Comparison of ENCODE assay signal across 9 cellular contexts in genomic region chr17:47660064-47660492, GRCh38. TPM values are rescaled to one million over a fixed set of nuclear protein-coding genes. Genes with fewer than 3 reads are reported as not detected.
DNase-seq lines count a peak whose midpoint lies in the region; ATAC-seq and TF ChIP-seq lines count a peak whose summit lies in the region.
"Had no signal": no experiment of that assay in that cellular context is flagged by ENCODE, and none has a peak within 500 bp of the region (broad histone marks: within the 10 kb centered on the region; RNA-seq: fewer than 3 reads in every experiment).

No MANE protein-coding gene starts in this region.

- 95% methylated on average over 6 of the region's 6 CpGs for WGBS in SK-N-SH (ENCODE audit: low lambda C conversion rate)
- 73 to 79% methylated on average over 6 of the region's 6 CpGs for WGBS in lower leg skin, 2 donors

- TF ChIP-seq CTCF in SK-N-SH (IDR thresholded peaks at IDR 0.05) (peak; percentile 28; the same call in 1 of the 2 replicates), lower leg skin (IDR thresholded peaks at IDR 0.05) (no peak)

- ATAC-seq in SK-N-SH treated with all-trans-retinoic acid at 6 μM for 48 hours (no peak), HG03175 (IDR thresholded peaks at IDR 0.05; ENCODE audit: unreplicated experiment) (peak; percentile 75)
- peak; percentile 89 for ATAC-seq in stimulated activated memory B cell treated with anti-CD40 and anti-IgM and Interleukin-4, amounts not matched to agents 10 μg/mL and 1 μg/mL and 100 μg/mL, for 72 hours

- H3K4me3 ChIP-seq in SK-N-SH (ENCODE audit: low read depth in 2 of 2, low read length in 1 of 2) (no peak overlapping the region), lower leg skin (ENCODE audit: low read depth, poor library complexity, severe bottlenecking) (no peak overlapping the region)

- H3K27ac ChIP-seq in SK-N-SH (ENCODE audit: low read depth in 2 of 2, low read length in 1 of 2), result no peak overlapping the region
- H3K27ac ChIP-seq: 22Rv1 had no signal

- TF ChIP-seq RAD21 in SK-N-SH (IDR thresholded peaks at IDR 0.05; ENCODE audit: low read length), result no peak

- peaks cover 83 to 96% of the 10 kb centered on the region in 2 experiments for H3K36me3 ChIP-seq in SK-N-SH (replicated peaks in 1 of 2; ENCODE audit: control insufficient read depth in 1 of 2, insufficient read depth in 2 of 2, low read length in 1 of 2)

- peaks cover 61% of the 10 kb centered on the region for H3K4me1 Mint-ChIP-seq in activated T-helper 1 cell treated with anti-CD3 and anti-CD28 coated beads, Interleukin-12 subunit alpha, Interleukin-12 subunit beta, Interleukin-2, Interleukin-4 antibody, amounts not matched to agents 30 ng/mL and 10 ng/mL and 1 ng/mL, durations not matched to agents 14 hours and 24 hours and 36 hours (ENCODE audit: low read depth)
- H3K4me1 Mint-ChIP-seq in stimulated activated memory B cell treated with anti-CD40 and anti-IgM and Interleukin-4, amounts not matched to agents 10 μg/mL and 1 μg/mL and 100 μg/mL, for 72 hours, result peaks cover 55% of the 10 kb centered on the region

- no peaks in the 10 kb centered on the region for H3K9me3 Mint-ChIP-seq in activated T-helper 1 cell treated with anti-CD3 and anti-CD28 coated beads, Interleukin-12 subunit alpha, Interleukin-12 subunit beta, Interleukin-2, Interleukin-4 antibody, amounts not matched to agents 30 ng/mL and 10 ng/mL and 1 ng/mL, durations not matched to agents 14 hours and 24 hours and 36 hours
- H3K9me3 Mint-ChIP-seq in stimulated activated memory B cell treated with anti-CD40 and anti-IgM and Interleukin-4, amounts not matched to agents 10 μg/mL and 1 μg/mL and 100 μg/mL, for 72 hours, result no peaks in the 10 kb centered on the region

- H3K9me3 ChIP-seq in SK-N-SH, result no peaks in the 10 kb centered on the region

- intact Hi-C loops in activated T-helper 1 cell treated with anti-CD3 and anti-CD28 coated beads, Interleukin-12 subunit alpha, Interleukin-12 subunit beta, Interleukin-2, Interleukin-4 antibody, amounts not matched to agents 30 ng/mL and 10 ng/mL and 1 ng/mL, durations not matched to agents 14 hours and 24 hours and 36 hours (cut with micrococcal nuclease), result loop anchor here (1.0 to 5.0 kb wide), 3 partner anchors 11 to 57 kb away; partner anchors contain the start of gene KPNB1
- intact Hi-C loops in lower leg skin (cut with DNase I; ENCODE audit: low total_unique reads), result no loop called here

- H3F3A ChIP-seq in SK-N-SH (replicated peaks; ENCODE audit: insufficient read depth), result peaks cover 62% of the 10 kb centered on the region

- no peak for DNase-seq in SK-N-SH
- no peak for DNase-seq in activated T-helper 1 cell treated with anti-CD3 and anti-CD28 coated beads, Interleukin-12 subunit alpha, Interleukin-12 subunit beta, Interleukin-2, Interleukin-4 antibody, amounts not matched to agents 30 ng/mL and 10 ng/mL and 1 ng/mL, durations not matched to agents 14 hours and 24 hours and 36 hours (ENCODE audit: low spot score)
- no peak for DNase-seq in lower leg skin (ENCODE audit: low spot score in 2 of 2)
- DNase-seq in Ammon's horn (ENCODE audit: low spot score), result no peak
- DNase-seq in DMS153 (lab: John Stamatoyannopoulos, UW), result no peak

- no peak for TF ChIP-seq POLR2A in lower leg skin (IDR thresholded peaks at IDR 0.05)

- peak overlapping the region; percentile 77 for H3K4me3 Mint-ChIP-seq in activated T-helper 1 cell treated with anti-CD3 and anti-CD28 coated beads, Interleukin-12 subunit alpha, Interleukin-12 subunit beta, Interleukin-2, Interleukin-4 antibody, amounts not matched to agents 30 ng/mL and 10 ng/mL and 1 ng/mL, durations not matched to agents 14 hours and 24 hours and 36 hours
- peak overlapping the region; percentile 66 for H3K4me3 Mint-ChIP-seq in stimulated activated memory B cell treated with anti-CD40 and anti-IgM and Interleukin-4, amounts not matched to agents 10 μg/mL and 1 μg/mL and 100 μg/mL, for 72 hours

- H3K27me3 ChIP-seq in SK-N-SH (ENCODE audit: insufficient read depth), result no peaks in the 10 kb centered on the region

- no peak overlapping the region for H3K4me2 ChIP-seq in SK-N-SH

- peaks cover 60% of the 10 kb centered on the region for H3K36me3 Mint-ChIP-seq in activated T-helper 1 cell treated with anti-CD3 and anti-CD28 coated beads, Interleukin-12 subunit alpha, Interleukin-12 subunit beta, Interleukin-2, Interleukin-4 antibody, amounts not matched to agents 30 ng/mL and 10 ng/mL and 1 ng/mL, durations not matched to agents 14 hours and 24 hours and 36 hours (ENCODE audit: low read depth)
- H3K36me3 Mint-ChIP-seq in stimulated activated memory B cell treated with anti-CD40 and anti-IgM and Interleukin-4, amounts not matched to agents 10 μg/mL and 1 μg/mL and 100 μg/mL, for 72 hours, result peaks cover 50% of the 10 kb centered on the region

- CTCF ChIA-PET in SK-N-SH (lab: Yijun Ruan, JAX), result interaction anchor here (0.7 to 1.6 kb wide), 3 partner anchors 10 to 82 kb away, joined by 3 read pairs; partner anchors contain the start of gene KPNB1

- peak overlapping the region; percentile 82 for H3K27ac Mint-ChIP-seq in activated T-helper 1 cell treated with anti-CD3 and anti-CD28 coated beads, Interleukin-12 subunit alpha, Interleukin-12 subunit beta, Interleukin-2, Interleukin-4 antibody, amounts not matched to agents 30 ng/mL and 10 ng/mL and 1 ng/mL, durations not matched to agents 14 hours and 24 hours and 36 hours
- peak overlapping the region; percentile 64 for H3K27ac Mint-ChIP-seq in stimulated activated memory B cell treated with anti-CD40 and anti-IgM and Interleukin-4, amounts not matched to agents 10 μg/mL and 1 μg/mL and 100 μg/mL, for 72 hours

- no peak for TF ChIP-seq EP300 in SK-N-SH (IDR thresholded peaks at IDR 0.05; ENCODE audit: borderline replicate concordance in 1 of 2, low read depth in 1 of 2, low read length in 1 of 2)

- no peaks in the 10 kb centered on the region for H3K4me1 ChIP-seq in SK-N-SH (ENCODE audit: control insufficient read depth in 1 of 2, insufficient read depth in 2 of 2, low read depth in 1 of 2, low read length in 1 of 2)

- H4K20me1 ChIP-seq in SK-N-SH (ENCODE audit: insufficient read depth), result peaks cover 72% of the 10 kb centered on the region

- H3K27me3 Mint-ChIP-seq in activated T-helper 1 cell treated with anti-CD3 and anti-CD28 coated beads, Interleukin-12 subunit alpha, Interleukin-12 subunit beta, Interleukin-2, Interleukin-4 antibody, amounts not matched to agents 30 ng/mL and 10 ng/mL and 1 ng/mL, durations not matched to agents 14 hours and 24 hours and 36 hours (ENCODE audit: insufficient read depth), result no peaks in the 10 kb centered on the region
- H3K27me3 Mint-ChIP-seq in stimulated activated memory B cell treated with anti-CD40 and anti-IgM and Interleukin-4, amounts not matched to agents 10 μg/mL and 1 μg/mL and 100 μg/mL, for 72 hours, result no peaks in the 10 kb centered on the region

- peaks cover 74% of the 10 kb centered on the region for H3K79me2 ChIP-seq in SK-N-SH (ENCODE audit: insufficient read depth)

- no peaks in the 10 kb centered on the region for H3K9me2 ChIP-seq in SK-N-SH

- POLR2A ChIA-PET in SK-N-SH (lab: Yijun Ruan, JAX), result interaction anchor here (1.8 kb wide), 1 partner anchor 11 kb away, joined by 7 read pairs; the partner anchor contains the start of gene KPNB1

- H2AFZ ChIP-seq in SK-N-SH (ENCODE audit: low read depth), result no peak overlapping the region

- no peak overlapping the region for H3K9ac ChIP-seq in SK-N-SH

TF ChIP-seq in SK-N-SH, 30 proteins besides CTCF, POLR2A, EP300 and RAD21 (continues in another document):
- TF ChIP-seq, protein P1, sequence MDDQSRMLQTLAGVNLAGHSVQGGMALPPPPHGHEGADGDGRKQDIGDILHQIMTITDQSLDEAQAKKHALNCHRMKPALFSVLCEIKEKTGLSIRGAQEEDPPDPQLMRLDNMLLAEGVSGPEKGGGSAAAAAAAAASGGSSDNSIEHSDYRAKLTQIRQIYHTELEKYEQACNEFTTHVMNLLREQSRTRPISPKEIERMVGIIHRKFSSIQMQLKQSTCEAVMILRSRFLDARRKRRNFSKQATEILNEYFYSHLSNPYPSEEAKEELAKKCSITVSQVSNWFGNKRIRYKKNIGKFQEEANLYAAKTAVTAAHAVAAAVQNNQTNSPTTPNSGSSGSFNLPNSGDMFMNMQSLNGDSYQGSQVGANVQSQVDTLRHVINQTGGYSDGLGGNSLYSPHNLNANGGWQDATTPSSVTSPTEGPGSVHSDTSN (IDR thresholded peaks at IDR 0.05), result no peak
- no peak for TF ChIP-seq ELF1 (IDR thresholded peaks at IDR 0.05)

TF ChIP-seq in SK-N-SH treated with all-trans-retinoic acid at 6 μM for 48 hours, 23 proteins besides CTCF, POLR2A, EP300 and RAD21 (continues in another document):
- TF ChIP-seq ISL1 (CRISPR knock-in tag; IDR thresholded peaks at IDR 0.05), result no peak
- TF ChIP-seq CSDC2 (CRISPR knock-in tag; IDR thresholded peaks at IDR 0.05), result no peak
- TF ChIP-seq ZNF70 (CRISPR knock-in tag; IDR thresholded peaks at IDR 0.05), result no peak
- no peak for TF ChIP-seq BACH2 (CRISPR knock-in tag; IDR thresholded peaks at IDR 0.05; ENCODE audit: borderline replicate concordance)

RNA-seq across cellular contexts. Expression of gene KPNB1, which starts 10.4 kb away (rescaled TPM):
- polyA plus RNA-seq in SK-N-SH (2012; rRNA removed), result 89.5 and 142 TPM in 2 replicates
- polyA plus RNA-seq in SK-N-SH (2012; cell fraction: cytosol; rRNA removed), result 99.2 and 142 TPM in 2 replicates
- polyA plus RNA-seq in SK-N-SH (2012; cell fraction: nucleus; rRNA removed), result 142 and 235 TPM in 2 replicates
- total RNA-seq in activated T-helper 1 cell treated with anti-CD3 and anti-CD28 coated beads, Interleukin-12 subunit alpha, Interleukin-12 subunit beta, Interleukin-2, Interleukin-4 antibody, amounts not matched to agents 30 ng/mL and 10 ng/mL and 1 ng/mL, durations not matched to agents 14 hours and 24 hours and 36 hours, result 718 and 719 TPM in 2 replicates
- total RNA-seq in lower leg skin, result 100 to 1,000 TPM; 114 to 189 (median 124) TPM

RNA-seq across cellular contexts. Expression of gene TBKBP1, which starts 33.9 kb away (rescaled TPM):
- polyA plus RNA-seq in SK-N-SH (2012; rRNA removed), result 11.5 and 14.4 TPM in 2 replicates
- 7.3 and 10.0 TPM in 2 replicates for polyA plus RNA-seq in SK-N-SH (2012; cell fraction: cytosol; rRNA removed)
- polyA plus RNA-seq in SK-N-SH (2012; cell fraction: nucleus; rRNA removed), result 83.8 and 86.9 TPM in 2 replicates
- 11.6 and 12.4 TPM in 2 replicates for total RNA-seq in activated T-helper 1 cell treated with anti-CD3 and anti-CD28 coated beads, Interleukin-12 subunit alpha, Interleukin-12 subunit beta, Interleukin-2, Interleukin-4 antibody, amounts not matched to agents 30 ng/mL and 10 ng/mL and 1 ng/mL, durations not matched to agents 14 hours and 24 hours and 36 hours
- total RNA-seq in lower leg skin, result 10 to 100 TPM in 2 of 4 donors, 1 to 10 TPM in 2; 7.1 to 14.7 (median 9.3) TPM
